18 cellular contexts compared by ENCODE assay signal in the genomic region with DNA sequence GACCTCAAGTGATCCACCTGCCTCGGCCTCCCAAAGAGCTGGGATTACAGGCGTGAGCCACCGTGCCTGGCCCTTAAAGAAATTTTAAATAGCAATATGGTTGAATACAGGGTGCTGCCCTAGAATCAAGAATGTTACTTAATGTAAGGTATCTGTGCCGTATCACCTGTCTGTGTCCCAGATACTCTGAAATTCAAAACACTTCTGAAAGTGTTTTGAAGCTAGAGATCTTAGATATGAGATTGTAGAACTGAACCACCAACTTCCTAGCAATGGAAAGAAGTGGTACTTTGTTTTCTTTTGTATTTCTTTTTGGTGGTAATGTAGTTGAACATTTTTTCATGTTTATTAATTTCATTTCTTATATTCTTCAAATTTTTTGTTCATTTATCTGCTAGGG. TPM values are rescaled to one million over a fixed set of nuclear protein-coding genes. Genes with fewer than 3 reads are reported as not detected.
A peak's percentile ranks its signal among the peaks of the same experiment; 100 is the strongest.
DNase-seq lines count a peak whose midpoint lies in the region; ATAC-seq and TF ChIP-seq lines count a peak whose summit lies in the region.
"Had no signal": no experiment of that assay in that cellular context is flagged by ENCODE, and none has a peak within 500 bp of the region (broad histone marks: within the 10 kb centered on the region; RNA-seq: fewer than 3 reads in every experiment).

No MANE protein-coding gene starts in this region.

- no peaks in the 10 kb centered on the region for H3K27me3 Mint-ChIP-seq in activated naive CD4-positive, alpha-beta T cell treated with anti-CD3 and anti-CD28 coated beads, Interleukin-2, amount 10 ng/mL, durations not matched to agents 7 days and 5 days
- H3K27me3 Mint-ChIP-seq in CD4-positive, alpha-beta T cell, result no peaks in the 10 kb centered on the region
- H3K27me3 Mint-ChIP-seq in T-cell, result no peaks in the 10 kb centered on the region
- no peaks in the 10 kb centered on the region for H3K27me3 Mint-ChIP-seq in naive thymus-derived CD4-positive, alpha-beta T cell

- H3K27ac ChIP-seq in CD4-positive, alpha-beta T cell (ENCODE audit: low read depth, low read length), result no peak overlapping the region
- H3K27ac ChIP-seq in naive thymus-derived CD4-positive, alpha-beta T cell (ENCODE audit: low read depth, low read length), result peak overlapping the region; percentile 47
- H3K27ac ChIP-seq: KMS-11 had no signal

- peaks cover 9 to 46% of the 10 kb centered on the region in 2 donors for H3K4me1 ChIP-seq in naive thymus-derived CD4-positive, alpha-beta T cell (ENCODE audit: control insufficient read depth in 2 of 2, insufficient read depth in 2 of 2, low read length in 2 of 2)

- POLR2A ChIA-PET in CD4-positive, alpha-beta T cell (lab: Charles Lee), result interaction anchor here (1.0 to 2.1 kb wide), 2 partner anchors 12 to 47 kb away, joined by 3 to 22 read pairs; partner anchors contain the start of gene PTPN4
- POLR2A ChIA-PET in T-cell (lab: Charles Lee), result no interaction called here
- POLR2A ChIA-PET in naive thymus-derived CD4-positive, alpha-beta T cell (lab: Charles Lee), result interaction anchor here (0.5 to 2.5 kb wide), 3 partner anchors 11 to 51 kb away, joined by 3 to 19 read pairs (median 8); partner anchors contain the start of gene PTPN4

- peak; percentile 73 for ATAC-seq in CD4-positive, alpha-beta T cell (ENCODE audit: poor library complexity)
- peak; percentile 61 to 88 (median 74) for ATAC-seq in T-cell (replicated peaks in 1 of 4)
- peak; percentile 61 for ATAC-seq in naive thymus-derived CD4-positive, alpha-beta T cell
- ATAC-seq: Panc1 had no signal

- TF ChIP-seq CTCF in CD4-positive, alpha-beta T cell (IDR thresholded peaks at IDR 0.05), result no peak

- intact Hi-C loops in CD4-positive, alpha-beta T cell (cut with DNase I, micrococcal nuclease), result loop anchor here in 1 of 2 experiments (2.0 kb wide), 1 partner anchor 44 kb away; no protein-coding TSS in a partner anchor
- intact Hi-C loops in naive thymus-derived CD4-positive, alpha-beta T cell (cut with micrococcal nuclease), result loop anchor here in 1 of 2 donors (2.0 kb wide), 2 partner anchors 14 to 16 kb away; partner anchors contain the start of gene PTPN4

- no peak overlapping the region for H3K4me3 ChIP-seq in naive thymus-derived CD4-positive, alpha-beta T cell (ENCODE audit: low read length)

- no peaks in the 10 kb centered on the region for H3K27me3 ChIP-seq in CD4-positive, alpha-beta T cell (ENCODE audit: control insufficient read depth, insufficient read depth, low read length)
- no peaks in the 10 kb centered on the region for H3K27me3 ChIP-seq in naive thymus-derived CD4-positive, alpha-beta T cell (ENCODE audit: control insufficient read depth in 2 of 2, insufficient read depth in 2 of 2, low read length in 2 of 2)

- peaks cover 22% of the 10 kb centered on the region for H3K4me1 Mint-ChIP-seq in activated naive CD4-positive, alpha-beta T cell treated with anti-CD3 and anti-CD28 coated beads, Interleukin-2, amount 10 ng/mL, durations not matched to agents 7 days and 5 days
- H3K4me1 Mint-ChIP-seq in CD4-positive, alpha-beta T cell (ENCODE audit: low read depth), result peaks cover 58% of the 10 kb centered on the region
- H3K4me1 Mint-ChIP-seq in T-cell, result peaks cover 49 to 59% (median 52%) of the 10 kb centered on the region in 3 donors
- peaks cover 9 to 65% (median 53%) of the 10 kb centered on the region in 7 donors for H3K4me1 Mint-ChIP-seq in naive thymus-derived CD4-positive, alpha-beta T cell

- DNase-seq in activated naive CD4-positive, alpha-beta T cell treated with anti-CD3 and anti-CD28 coated beads, Interleukin-2, amount 10 ng/mL, durations not matched to agents 7 days and 5 days, result no peak
- DNase-seq in activated naive CD4-positive, alpha-beta T cell (lab: John Stamatoyannopoulos, UW), result no peak
- no peak for DNase-seq in CD4-positive, alpha-beta T cell
- DNase-seq in T-cell (no peak), NCI-H748 treated with DMSO at 0.1 percent for 48 hours (lab: John Stamatoyannopoulos, UW) (no peak), HT-29 (ENCODE audit: low spot score) (no peak)
- peak in 5 of 9 donors; percentile 23 to 55 (median 42) for DNase-seq in naive thymus-derived CD4-positive, alpha-beta T cell
- DNase-seq: EL; NCI-H1092 treated with DMSO at 0.1 percent for 48 hours; NCI-H146; NCI-H2029; NCI-H2227 treated with DMSO at 0.1 percent for 48 hours; NCI-H510A; NK-92 treated with Interleukin-12 subunit alpha and Interleukin-12 subunit beta, amount 100 ng/mL, for 24 hours; SIG-M5; SK-N-SH had no signal

- no peaks in the 10 kb centered on the region for H3K36me3 ChIP-seq in naive thymus-derived CD4-positive, alpha-beta T cell (ENCODE audit: control insufficient read depth in 2 of 3, insufficient read depth in 3 of 3, low read length in 3 of 3)

- no peak overlapping the region for H3K4me3 Mint-ChIP-seq in activated naive CD4-positive, alpha-beta T cell treated with anti-CD3 and anti-CD28 coated beads, Interleukin-2, amount 10 ng/mL, durations not matched to agents 7 days and 5 days
- peak overlapping the region; percentile 18 for H3K4me3 Mint-ChIP-seq in CD4-positive, alpha-beta T cell
- H3K4me3 Mint-ChIP-seq in T-cell, result peak overlapping the region; percentile 18 to 64 (median 29)
- peak overlapping the region in 9 of 10 donors; percentile 6 to 74 (median 69) for H3K4me3 Mint-ChIP-seq in naive thymus-derived CD4-positive, alpha-beta T cell

- CTCF ChIA-PET in activated naive CD4-positive, alpha-beta T cell treated with anti-CD3 and anti-CD28 coated beads, Interleukin-2, amount 10 ng/mL, durations not matched to agents 7 days and 5 days (lab: Charles Lee), result interaction anchor here (1.2 kb wide), 1 partner anchor 403 kb away, joined by 3 read pairs; no protein-coding TSS in a partner anchor
- CTCF ChIA-PET in CD4-positive, alpha-beta T cell (lab: Charles Lee), result no interaction called here
- CTCF ChIA-PET in T-cell (lab: Charles Lee), result no interaction called here
- CTCF ChIA-PET in naive thymus-derived CD4-positive, alpha-beta T cell (lab: Charles Lee), result interaction anchor here (0.8 kb wide), 1 partner anchor 13 kb away, joined by 3 read pairs; the partner anchor contains the start of gene PTPN4

- peak overlapping the region; percentile 67 for H3K27ac Mint-ChIP-seq in activated naive CD4-positive, alpha-beta T cell treated with anti-CD3 and anti-CD28 coated beads, Interleukin-2, amount 10 ng/mL, durations not matched to agents 7 days and 5 days
- peak overlapping the region; percentile 79 for H3K27ac Mint-ChIP-seq in CD4-positive, alpha-beta T cell
- peak overlapping the region; percentile 71 to 82 for H3K27ac Mint-ChIP-seq in T-cell
- peak overlapping the region in 8 of 9 donors; percentile 52 to 92 (median 70) for H3K27ac Mint-ChIP-seq in naive thymus-derived CD4-positive, alpha-beta T cell

- peaks cover 25% of the 10 kb centered on the region for H3K36me3 Mint-ChIP-seq in activated naive CD4-positive, alpha-beta T cell treated with anti-CD3 and anti-CD28 coated beads, Interleukin-2, amount 10 ng/mL, durations not matched to agents 7 days and 5 days
- H3K36me3 Mint-ChIP-seq in CD4-positive, alpha-beta T cell (ENCODE audit: low read depth), result peaks cover 17% of the 10 kb centered on the region
- peaks cover 25% of the 10 kb centered on the region for H3K36me3 Mint-ChIP-seq in T-cell
- H3K36me3 Mint-ChIP-seq in naive thymus-derived CD4-positive, alpha-beta T cell, result peaks cover 0 to 27% (median 15%) of the 10 kb centered on the region in 5 donors

- no peaks in the 10 kb centered on the region for H3K9me3 ChIP-seq in CD4-positive, alpha-beta T cell (ENCODE audit: control insufficient read depth, low read length)
- no peaks in the 10 kb centered on the region for H3K9me3 ChIP-seq in naive thymus-derived CD4-positive, alpha-beta T cell (ENCODE audit: control insufficient read depth in 2 of 3, low read length in 3 of 3)
- H3K9me3 ChIP-seq: SK-N-SH had no signal

- peaks cover 3% of the 10 kb centered on the region for H3K9me3 Mint-ChIP-seq in activated naive CD4-positive, alpha-beta T cell treated with anti-CD3 and anti-CD28 coated beads, Interleukin-2, amount 10 ng/mL, durations not matched to agents 7 days and 5 days
- no peaks in the 10 kb centered on the region for H3K9me3 Mint-ChIP-seq in CD4-positive, alpha-beta T cell
- H3K9me3 Mint-ChIP-seq in T-cell, result no peaks in the 10 kb centered on the region
- H3K9me3 Mint-ChIP-seq in naive thymus-derived CD4-positive, alpha-beta T cell, result peaks cover 0 to 2% (median 0%) of the 10 kb centered on the region in 11 donors

RNA-seq across cellular contexts. Expression of gene PTPN4, which starts 13.0 kb away (rescaled TPM):
- 100 to 1,000 TPM in 1 of 2 experiments, 10 to 100 TPM in 1; 96.9 to 102 TPM for total RNA-seq in CD4-positive, alpha-beta T cell
- 100 to 1,000 TPM; 105 to 134 (median 126) TPM for total RNA-seq in T-cell
- total RNA-seq in naive thymus-derived CD4-positive, alpha-beta T cell, result 100 to 1,000 TPM in 3 of 5 experiments, 10 to 100 TPM in 2; 59.9 to 122 (median 104) TPM
- 10 to 100 TPM; 48.9 to 50.1 TPM for polyA plus RNA-seq in naive thymus-derived CD4-positive, alpha-beta T cell
- 45.4 and 69.3 TPM in 2 replicates for total RNA-seq in HT-29 (2014; rRNA removed; shearing (Covaris generic))

Comparison
In these comparisons a context has a peak if more than half of its experiments do, and no peak if none do; other contexts are left out.
1. DNase-seq: peak in naive thymus-derived CD4-positive, alpha-beta T cell (5 of 9); none in activated naive CD4-positive, alpha-beta T cell treated with anti-CD3 and anti-CD28 coated beads, Interleukin-2, amount 10 ng/mL, durations not matched to agents 7 days and 5 days (single experiment), activated naive CD4-positive, alpha-beta T cell (0 of 4), CD4-positive, alpha-beta T cell (0 of 10), T-cell (0 of 34), NCI-H748 treated with DMSO at 0.1 percent for 48 hours (single experiment) and HT-29 (single experiment).
2. CTCF ChIA-PET loops: an anchor here in activated naive CD4-positive, alpha-beta T cell treated with anti-CD3 and anti-CD28 coated beads, Interleukin-2, amount 10 ng/mL, durations not matched to agents 7 days and 5 days (1.2 kb wide) and naive thymus-derived CD4-positive, alpha-beta T cell (0.8 kb wide); none called in CD4-positive, alpha-beta T cell and T-cell.
3. POLR2A ChIA-PET loops: an anchor here in CD4-positive, alpha-beta T cell (1.0 to 2.1 kb wide) and naive thymus-derived CD4-positive, alpha-beta T cell (0.5 to 2.5 kb wide); none called in T-cell.
4. Peak in every context shown above with its lines, with median percentiles within 50 percentile points of each other: H3K27ac Mint-ChIP-seq and ATAC-seq.